In the genomic region with DNA sequence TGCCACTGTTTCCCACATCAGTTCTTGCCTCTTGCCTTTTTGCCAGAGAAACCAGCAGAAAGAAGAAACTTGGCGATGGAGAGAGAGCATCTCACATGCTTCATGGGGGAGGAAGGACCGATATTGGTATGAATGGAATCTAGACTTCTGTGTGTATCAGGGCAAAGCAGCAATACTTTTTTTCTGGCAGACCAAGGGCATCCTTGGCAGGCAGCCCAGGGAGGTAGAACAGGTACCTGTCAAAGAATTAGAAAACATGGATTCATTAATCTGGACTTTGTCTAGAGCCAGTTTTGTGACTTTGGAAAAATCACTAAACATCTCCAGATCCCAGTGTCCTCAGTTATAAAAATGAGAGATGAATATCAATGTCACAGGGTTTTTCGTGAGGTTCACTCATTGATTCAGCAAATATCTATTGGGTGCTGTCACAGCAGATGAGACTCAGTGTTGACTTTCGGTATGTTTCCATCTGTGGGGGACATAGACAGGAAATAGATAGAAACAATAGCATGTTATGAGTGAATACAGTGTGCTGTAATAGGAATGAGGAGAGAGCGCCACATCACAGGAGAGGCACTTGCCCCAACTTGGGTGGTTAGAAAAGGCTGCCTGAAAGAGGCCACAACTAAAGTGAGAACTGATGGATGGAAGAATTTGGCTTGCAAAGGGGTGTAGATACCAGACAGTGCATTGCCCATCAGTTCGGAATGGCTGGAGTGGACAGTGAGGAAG, we compare ENCODE assay signal across 1 cellular context.
TF ChIP-seq lines count a peak whose summit lies in the region.

No MANE protein-coding gene starts in this region.

TF ChIP-seq in GM12878, 131 proteins besides CTCF, POLR2A, EP300 and RAD21:
- TF ChIP-seq CHD4 (IDR thresholded peaks at IDR 0.05) = no peak
